In the genomic region with DNA sequence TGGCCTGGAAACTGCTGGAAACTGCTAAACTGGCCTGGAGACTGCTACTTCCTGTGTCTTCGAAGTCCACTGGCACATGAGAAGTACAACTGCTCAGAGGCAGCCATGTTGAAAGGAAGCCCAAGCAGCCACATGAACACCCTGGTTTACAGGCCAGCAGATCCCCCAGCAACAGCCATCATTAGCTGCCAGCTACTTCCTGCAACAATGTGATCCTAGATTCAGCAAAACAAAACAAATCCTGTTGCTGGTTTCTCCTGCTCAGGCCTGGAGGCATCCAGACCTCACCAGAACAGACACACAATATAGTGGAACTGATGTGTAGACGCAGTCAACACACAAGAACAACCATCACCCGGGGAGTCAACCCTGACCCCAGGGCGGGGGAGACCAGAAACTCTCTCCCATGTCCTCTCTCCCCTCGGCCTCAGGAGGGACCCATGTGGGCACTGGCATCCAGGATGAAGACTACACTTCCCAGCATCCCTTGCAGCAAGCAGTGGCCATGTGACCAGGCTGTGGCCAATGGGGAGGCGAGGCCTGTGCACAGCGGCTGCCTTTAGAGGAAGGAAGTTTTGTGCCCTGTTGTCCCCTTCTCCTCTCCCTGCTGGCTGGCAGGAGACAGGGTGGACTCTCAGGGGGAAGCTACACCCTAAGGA, we compare ENCODE assay signal across 9 cellular contexts. TPM values are rescaled to one million over a fixed set of nuclear protein-coding genes. Genes with fewer than 3 reads are reported as not detected.
DNase-seq lines count a peak whose midpoint lies in the region; ATAC-seq and TF ChIP-seq lines count a peak whose summit lies in the region.
"Had no signal": no experiment of that assay in that cellular context is flagged by ENCODE, and none has a peak within 500 bp of the region (broad histone marks: within the 10 kb centered on the region; RNA-seq: fewer than 3 reads in every experiment).

No MANE protein-coding gene starts in this region.

- intact Hi-C loops in activated B cell treated with CpG ODN at 0.5 μM for 24 hours (cut with micrococcal nuclease) = no loop called here

- H3K36me3 Mint-ChIP-seq in IgD-negative memory B cell = peaks cover 7% of the 10 kb centered on the region
- H3K36me3 Mint-ChIP-seq in activated B cell treated with CpG ODN at 0.5 μM for 24 hours (ENCODE audit: low read depth) = no peaks in the 10 kb centered on the region

- peak; percentile 80 for ATAC-seq in activated B cell treated with CpG ODN at 0.5 μM for 24 hours (ENCODE audit: low read depth)
- no peak for ATAC-seq in HG03159 (IDR thresholded peaks at IDR 0.05; ENCODE audit: unreplicated experiment)
- no peak for ATAC-seq in HG03521 (IDR thresholded peaks at IDR 0.05; ENCODE audit: unreplicated experiment)

- peaks cover 3% of the 10 kb centered on the region for H3K27me3 Mint-ChIP-seq in IgD-negative memory B cell
- H3K27me3 Mint-ChIP-seq in activated B cell treated with CpG ODN at 0.5 μM for 24 hours = peaks cover 12% of the 10 kb centered on the region

- H3K27ac Mint-ChIP-seq in IgD-negative memory B cell (peak overlapping the region in 2 of 3 donors; percentile 10 to 73), activated B cell treated with CpG ODN at 0.5 μM for 24 hours (no peak overlapping the region)

- POLR2A ChIA-PET in activated B cell treated with CpG ODN at 0.5 μM for 24 hours (lab: Charles Lee) = interaction anchor here (1.0 kb wide), 1 partner anchor 467 kb away, joined by 3 read pairs; the partner anchor contains the start of gene TUBB4B

- TF ChIP-seq CTCF in activated B cell treated with CpG ODN at 0.5 μM for 24 hours (IDR thresholded peaks at IDR 0.05) = no peak

- H3K9me3 Mint-ChIP-seq in IgD-negative memory B cell = peaks cover 0 to 3% (median 2%) of the 10 kb centered on the region in 3 donors
- peaks cover 4% of the 10 kb centered on the region for H3K9me3 Mint-ChIP-seq in activated B cell treated with CpG ODN at 0.5 μM for 24 hours

- peak; percentile 60 for DNase-seq in DMS 273 (lab: John Stamatoyannopoulos, UW; ENCODE audit: unreplicated experiment)
- no peak for DNase-seq in DMS 273 treated with DMSO at 0.1 percent for 48 hours (lab: John Stamatoyannopoulos, UW)
- no peak for DNase-seq in activated B cell treated with CpG ODN at 0.5 μM for 24 hours
- DNase-seq in midbrain (lab: John Stamatoyannopoulos, UW) = peak; percentile 9
- no peak for DNase-seq in activated effector memory CD4-positive, alpha-beta T cell treated with Interleukin-2 at 50 U/mL for 16 hours

- H3K4me1 Mint-ChIP-seq in IgD-negative memory B cell (peaks cover 0 to 11% (median 7%) of the 10 kb centered on the region in 3 donors), activated B cell treated with CpG ODN at 0.5 μM for 24 hours (peaks cover 13% of the 10 kb centered on the region)

- H3K4me3 Mint-ChIP-seq in IgD-negative memory B cell (no peak overlapping the region), activated B cell treated with CpG ODN at 0.5 μM for 24 hours (no peak overlapping the region)

- CTCF ChIA-PET in activated B cell treated with CpG ODN at 0.5 μM for 24 hours (lab: Charles Lee) = no interaction called here

RNA-seq across cellular contexts. Expression of gene LCN15, which starts 9.2 kb away (rescaled TPM):
- polyA plus RNA-seq in IgD-negative memory B cell = not detected
- total RNA-seq in activated B cell treated with CpG ODN at 0.5 μM for 24 hours = not detected in 2 replicates
- total RNA-seq: kidney epithelial cell had no signal

RNA-seq across cellular contexts. Expression of gene LCN8, which starts 15.5 kb away (rescaled TPM):
- polyA plus RNA-seq in IgD-negative memory B cell = 0.44 TPM
- total RNA-seq in activated B cell treated with CpG ODN at 0.5 μM for 24 hours = 5.3 and 6.9 TPM in 2 replicates
- total RNA-seq: kidney epithelial cell had no signal

RNA-seq across cellular contexts. Expression of gene TMEM141, which starts 17.6 kb away (rescaled TPM):
- polyA plus RNA-seq in IgD-negative memory B cell = 45.9 TPM
- 34.9 and 35.8 TPM in 2 replicates for total RNA-seq in activated B cell treated with CpG ODN at 0.5 μM for 24 hours

RNA-seq across cellular contexts. Expression of gene CCDC183, which starts 22.6 kb away (rescaled TPM):
- 0.78 TPM for polyA plus RNA-seq in IgD-negative memory B cell
- total RNA-seq in activated B cell treated with CpG ODN at 0.5 μM for 24 hours = not detected in 2 replicates

RNA-seq across cellular contexts. Expression of gene LCN6, which starts 25.2 kb away (rescaled TPM):
- not detected for polyA plus RNA-seq in IgD-negative memory B cell
- total RNA-seq in activated B cell treated with CpG ODN at 0.5 μM for 24 hours = not detected in 2 replicates
- total RNA-seq: kidney epithelial cell had no signal

Comparison
In these comparisons a context has a peak if more than half of its experiments do, and no peak if none do; other contexts are left out.
1. DNase-seq: peak in DMS 273 (single experiment) and midbrain (single experiment); none in DMS 273 treated with DMSO at 0.1 percent for 48 hours (single experiment), activated B cell treated with CpG ODN at 0.5 μM for 24 hours (single experiment) and activated effector memory CD4-positive, alpha-beta T cell treated with Interleukin-2 at 50 U/mL for 16 hours (single experiment).